27 cellular contexts compared by ENCODE assay signal in genomic region chr6:87848616-87849015, GRCh38.
DNase-seq lines count a peak whose midpoint lies in the region; ATAC-seq and TF ChIP-seq lines count a peak whose summit lies in the region.
"Had no signal": no experiment of that assay in that cellular context is flagged by ENCODE, and none has a peak within 500 bp of the region (broad histone marks: within the 10 kb centered on the region; RNA-seq: fewer than 3 reads in every experiment).

No MANE protein-coding gene starts in this region.

- CTCF ChIA-PET in Caco-2 (lab: Charles Lee) = no interaction called here
- CTCF ChIA-PET in CD8-positive, alpha-beta T cell (lab: Charles Lee) = interaction anchor here (1.0 to 4.2 kb wide), 2 partner anchors 16 to 390 kb away, joined by 3 to 12 read pairs; no protein-coding TSS in a partner anchor

- H3K36me3 Mint-ChIP-seq in Caco-2 (ENCODE audit: insufficient read depth, unreplicated experiment) = no peaks in the 10 kb centered on the region
- H3K36me3 Mint-ChIP-seq in CD8-positive, alpha-beta T cell = no peaks in the 10 kb centered on the region
- H3K36me3 Mint-ChIP-seq: memory B cell, natural killer cell had no signal

- intact Hi-C loops in Caco-2 (cut with micrococcal nuclease; ENCODE audit: unreplicated experiment) (loop anchor here (1.0 to 2.0 kb wide), 2 partner anchors 19 to 50 kb away; no protein-coding TSS in a partner anchor), body of pancreas (cut with DNase I) (no loop called here)
- intact Hi-C loops in CD8-positive, alpha-beta T cell (cut with DNase I, micrococcal nuclease) = no loop called here

- H3K27ac ChIP-seq in KMS-11 (no peak overlapping the region), body of pancreas (no peak overlapping the region), hepatocyte (no peak overlapping the region)
- H3K27ac ChIP-seq in CD8-positive, alpha-beta T cell (ENCODE audit: low read depth, low read length) = no peak overlapping the region
- H3K27ac ChIP-seq: HL-60, parathyroid adenoma, SJSA1, uterus had no signal

- H3K9me3 Mint-ChIP-seq in Caco-2 (ENCODE audit: unreplicated experiment) = no peaks in the 10 kb centered on the region
- H3K9me3 Mint-ChIP-seq in CD8-positive, alpha-beta T cell = no peaks in the 10 kb centered on the region
- H3K9me3 Mint-ChIP-seq: activated CD4-positive, alpha-beta T cell treated with anti-CD3 and anti-CD28 coated beads, Interleukin-2, amount 10 ng/mL, durations not matched to agents 7 days and 5 days; effector memory CD8-positive, alpha-beta T cell; H9; memory B cell; natural killer cell had no signal

- H2AFZ ChIP-seq in KMS-11 (ENCODE audit: low read depth) (no peak overlapping the region), hepatocyte (no peak overlapping the region)
- H2AFZ ChIP-seq: parathyroid adenoma had no signal

- H3K27me3 Mint-ChIP-seq in Caco-2 (ENCODE audit: insufficient read depth, unreplicated experiment) = no peaks in the 10 kb centered on the region
- peaks cover 7% of the 10 kb centered on the region for H3K27me3 Mint-ChIP-seq in CD8-positive, alpha-beta T cell (ENCODE audit: low read depth)
- H3K27me3 Mint-ChIP-seq: memory B cell had no signal

- DNase-seq in Caco-2 = peak; percentile 46 to 51
- DNase-seq in body of pancreas = peak; percentile 14 to 37 (median 24)
- peak; percentile 39 for DNase-seq in hepatocyte (ENCODE audit: low spot score)
- DNase-seq in foreskin melanocyte = no peak
- no peak for DNase-seq in SKM-1 treated with dmso at 0.1 percent for 144 hours (lab: John Stamatoyannopoulos, UW; ENCODE audit: unreplicated experiment)
- no peak for DNase-seq in CD8-positive, alpha-beta T cell
- DNase-seq in COLO668 (lab: John Stamatoyannopoulos, UW; ENCODE audit: unreplicated experiment) = no peak
- DNase-seq: activated CD4-positive, alpha-beta T cell treated with anti-CD3 and anti-CD28 coated beads, Interleukin-2, amount 10 ng/mL, durations not matched to agents 7 days and 5 days; activated CD8-positive, alpha-beta memory T cell treated with anti-CD3 and anti-CD28 coated beads, Interleukin-2, amount 50 U/mL, for 48 hours; activated effector memory CD4-positive, alpha-beta T cell treated with anti-CD3 and anti-CD28 coated beads, Interleukin-2, amount 50 U/mL, for 16 hours; caudate nucleus; effector memory CD8-positive, alpha-beta T cell; H9; KBM-7; kidney; natural killer cell; NCI-H1417 treated with DMSO at 0.1 percent for 48 hours; NCI-H345; stimulated activated CD4-positive, alpha-beta T cell treated with anti-CD3 and anti-CD28 coated beads, Interleukin-1b, Interleukin-23, amount 100 ng/mL, for 48 hours; stimulated activated naive CD8-positive, alpha-beta T cell treated with anti-CD3 and anti-CD28 coated beads, Interleukin-15, Interleukin-2, amounts not matched to agents 100 U/mL and 50 U/mL, for 24 hours; T-helper 9 cell; uterus had no signal

- POLR2A ChIA-PET in Caco-2 (lab: Charles Lee) = no interaction called here
- POLR2A ChIA-PET in CD8-positive, alpha-beta T cell (lab: Charles Lee) = no interaction called here

- 10 to 37% methylated on average over 3 of the region's 3 CpGs for WGBS in body of pancreas, 2 donors
- 57% methylated on average over 3 of the region's 3 CpGs for WGBS in hepatocyte (ENCODE audit: low lambda C conversion rate, missing lambda C conversion rate)

- no peak for TF ChIP-seq CTCF in Caco-2 (IDR thresholded peaks at IDR 0.05; ENCODE audit: insufficient read depth in 1 of 2, low read depth in 1 of 2, low read length in 1 of 2, severe bottlenecking in 1 of 2, unreplicated experiment in 1 of 2)
- no peak for TF ChIP-seq CTCF in KMS-11 (conservative IDR thresholded peaks at IDR 0.05; ENCODE audit: low read depth, low read length)
- TF ChIP-seq CTCF in body of pancreas (IDR thresholded peaks at IDR 0.05) = no peak
- no peak for TF ChIP-seq CTCF in hepatocyte (IDR thresholded peaks at IDR 0.05; ENCODE audit: poor library complexity)
- TF ChIP-seq CTCF in CD8-positive, alpha-beta T cell (IDR thresholded peaks at IDR 0.05) = no peak

- no peaks in the 10 kb centered on the region for H3K9me2 ChIP-seq in hepatocyte (replicated peaks; ENCODE audit: insufficient read depth)

- no peaks in the 10 kb centered on the region for H4K20me1 ChIP-seq in KMS-11 (ENCODE audit: insufficient read depth)
- H4K20me1 ChIP-seq in hepatocyte (ENCODE audit: insufficient read depth, poor library complexity, severe bottlenecking) = no peaks in the 10 kb centered on the region

- no peak for ATAC-seq in body of pancreas
- no peak for ATAC-seq in CD8-positive, alpha-beta T cell
- ATAC-seq: effector memory CD8-positive, alpha-beta T cell; natural killer cell; stimulated activated naive CD8-positive, alpha-beta T cell treated with anti-CD3 and anti-CD28 coated beads, Interleukin-15, Interleukin-2, amounts not matched to agents 100 U/mL and 50 U/mL, for 24 hours had no signal

- H3K4me3 ChIP-seq in Caco-2 (ENCODE audit: low read depth, low read length) (no peak overlapping the region), KMS-11 (IDR thresholded peaks at IDR 0.05; ENCODE audit: insufficient read depth, low read depth, low read length) (no peak overlapping the region), body of pancreas (no peak overlapping the region), hepatocyte (no peak overlapping the region)
- no peak overlapping the region for H3K4me3 ChIP-seq in CD8-positive, alpha-beta T cell (ENCODE audit: low read depth, low read length)
- H3K4me3 ChIP-seq: SJSA1, uterus had no signal

- H3K36me3 ChIP-seq in Caco-2 (ENCODE audit: control insufficient read depth, insufficient read depth, low read length) (no peaks in the 10 kb centered on the region), KMS-11 (ENCODE audit: insufficient read depth) (no peaks in the 10 kb centered on the region), body of pancreas (replicated peaks in 1 of 2; ENCODE audit: insufficient read depth in 1 of 2, low read depth in 2 of 2) (no peaks in the 10 kb centered on the region), hepatocyte (replicated peaks; ENCODE audit: insufficient read depth, low read depth) (no peaks in the 10 kb centered on the region)
- H3K36me3 ChIP-seq in CD8-positive, alpha-beta T cell (ENCODE audit: insufficient read depth, low read length) = no peaks in the 10 kb centered on the region
- H3K36me3 ChIP-seq: SJSA1, uterus had no signal

- H3K4me3 Mint-ChIP-seq in Caco-2 (ENCODE audit: unreplicated experiment) = no peak overlapping the region
- no peak overlapping the region for H3K4me3 Mint-ChIP-seq in CD8-positive, alpha-beta T cell
- H3K4me3 Mint-ChIP-seq: activated CD4-positive, alpha-beta T cell treated with anti-CD3 and anti-CD28 coated beads, Interleukin-2, amount 10 ng/mL, durations not matched to agents 7 days and 5 days; effector memory CD8-positive, alpha-beta T cell; H9; memory B cell; natural killer cell had no signal

- no peak overlapping the region for H3K27ac Mint-ChIP-seq in Caco-2 (ENCODE audit: unreplicated experiment)
- H3K27ac Mint-ChIP-seq in CD8-positive, alpha-beta T cell = no peak overlapping the region
- H3K27ac Mint-ChIP-seq: activated CD4-positive, alpha-beta T cell treated with anti-CD3 and anti-CD28 coated beads, Interleukin-2, amount 10 ng/mL, durations not matched to agents 7 days and 5 days; effector memory CD8-positive, alpha-beta T cell; H9; memory B cell; natural killer cell had no signal

- no peak overlapping the region for H3K9ac ChIP-seq in KMS-11
- H3K9ac ChIP-seq: parathyroid adenoma had no signal

- no peaks in the 10 kb centered on the region for H3K79me2 ChIP-seq in KMS-11 (ENCODE audit: insufficient read depth, low read depth)
- H3K79me2 ChIP-seq in hepatocyte = no peaks in the 10 kb centered on the region
- H3K79me2 ChIP-seq: parathyroid adenoma had no signal

- H3K4me2 ChIP-seq in KMS-11 (peak overlapping the region; percentile 59), hepatocyte (no peak overlapping the region)

- BruUV-seq in Caco-2 (replicated peaks; lab: Mats Ljungman, UMichigan) = no TSS peak

- H3K27me3 ChIP-seq in Caco-2 (replicated peaks; ENCODE audit: control insufficient read depth, insufficient read depth, low read length) (no peaks in the 10 kb centered on the region), KMS-11 (ENCODE audit: insufficient read depth, low read depth) (no peaks in the 10 kb centered on the region), body of pancreas (no peaks in the 10 kb centered on the region), hepatocyte (no peaks in the 10 kb centered on the region)
- no peaks in the 10 kb centered on the region for H3K27me3 ChIP-seq in CD8-positive, alpha-beta T cell (ENCODE audit: insufficient read depth, low read length)
- H3K27me3 ChIP-seq: uterus had no signal

- no peak for TF ChIP-seq POLR2A in body of pancreas (IDR thresholded peaks at IDR 0.05)

- H3K4me1 ChIP-seq in Caco-2 (peaks cover 10% of the 10 kb centered on the region; the same call in 1 of the 2 replicates), KMS-11 (ENCODE audit: low read depth, poor library complexity, severe bottlenecking) (peaks cover 90% of the 10 kb centered on the region), body of pancreas (no peaks in the 10 kb centered on the region), hepatocyte (ENCODE audit: insufficient read depth) (no peaks in the 10 kb centered on the region)
- no peaks in the 10 kb centered on the region for H3K4me1 ChIP-seq in CD8-positive, alpha-beta T cell (ENCODE audit: insufficient read depth, low read length)
- H3K4me1 ChIP-seq: parathyroid adenoma, SJSA1, uterus had no signal

- peaks cover 9% of the 10 kb centered on the region for H3K4me1 Mint-ChIP-seq in Caco-2 (ENCODE audit: low read depth, unreplicated experiment)
- H3K4me1 Mint-ChIP-seq in CD8-positive, alpha-beta T cell (ENCODE audit: low read depth) = peaks cover 4% of the 10 kb centered on the region
- H3K4me1 Mint-ChIP-seq: activated CD4-positive, alpha-beta T cell treated with anti-CD3 and anti-CD28 coated beads, Interleukin-2, amount 10 ng/mL, durations not matched to agents 7 days and 5 days; memory B cell had no signal

- H3K9me3 ChIP-seq in Caco-2 (no peaks in the 10 kb centered on the region), body of pancreas (no peaks in the 10 kb centered on the region), hepatocyte (ENCODE audit: low read depth) (no peaks in the 10 kb centered on the region)
- H3K9me3 ChIP-seq in CD8-positive, alpha-beta T cell (ENCODE audit: low read length) = no peaks in the 10 kb centered on the region
- H3K9me3 ChIP-seq: SJSA1, uterus had no signal

Comparison
In these comparisons a context has a peak if more than half of its experiments do, and no peak if none do; other contexts are left out.
1. DNase-seq: peak in Caco-2 (2 of 2), body of pancreas (4 of 4) and hepatocyte (single experiment); none in foreskin melanocyte (single experiment), SKM-1 treated with dmso at 0.1 percent for 144 hours (single experiment), CD8-positive, alpha-beta T cell (0 of 7) and COLO668 (single experiment).